11 cellular contexts compared by ENCODE assay signal in the genomic region with DNA sequence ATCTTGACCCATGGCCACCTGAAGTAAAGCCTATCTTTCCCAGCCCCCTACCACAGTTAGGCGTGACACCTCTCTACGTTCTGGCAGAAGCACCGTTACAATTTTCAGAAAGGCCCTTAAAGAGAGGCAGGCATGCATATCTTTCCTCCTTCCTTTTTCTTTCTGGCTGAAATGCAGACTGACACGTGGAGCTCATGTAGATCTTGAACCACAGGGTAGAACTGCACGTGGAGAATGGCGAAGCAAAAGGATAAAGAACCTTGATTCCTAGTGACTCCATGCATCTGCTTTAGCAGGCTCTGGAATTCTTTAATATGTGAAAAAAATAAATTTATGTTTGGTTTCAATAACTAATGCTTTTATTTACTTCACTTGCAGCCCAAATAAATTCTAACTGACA.
"Had no signal": no experiment of that assay in that cellular context is flagged by ENCODE, and none has a peak within 500 bp of the region (broad histone marks: within the 10 kb centered on the region; RNA-seq: fewer than 3 reads in every experiment).

No MANE protein-coding gene starts in this region.

- H3K4me2 ChIP-seq: GM23338 had no signal

- H2AFZ ChIP-seq: GM23248, GM23338 had no signal

- H3K4me1 ChIP-seq: HAP-1 had no signal

- ATAC-seq: GM23338, HCT116 had no signal

- FAIRE-seq: H1, H54 had no signal

- H3K9me3 ChIP-seq: HAP-1 had no signal

- H3K27ac ChIP-seq: GM23248 had no signal

- H3K36me3 ChIP-seq: HAP-1 had no signal

- H3K4me3 ChIP-seq: GM23248, GM23338, HAP-1 had no signal

- DNase-seq: GM23248, GOT3, H7, H9, HCEC 1CT, HFFc6 had no signal

- H3K9ac ChIP-seq: GM23248 had no signal
